ENCODE assay signal across 1 cellular context in genomic region chr6:131729550-131729949, GRCh38.
TF ChIP-seq lines count a peak whose summit lies in the region.

No MANE protein-coding gene starts in this region.

TF ChIP-seq in HepG2, 621 proteins besides CTCF, POLR2A, EP300 and RAD21:
- TF ChIP-seq TCF7 (IDR thresholded peaks at IDR 0.05; ENCODE audit: low read depth) (no peak), NFYB (CRISPR knock-in tag; IDR thresholded peaks at IDR 0.05) (no peak), CEBPG (CRISPR knock-in tag; IDR thresholded peaks at IDR 0.05) (0 out of 2 replicates have a peak, but pooled peaks have one; percentile 23), KLF13 (CRISPR knock-in tag; IDR thresholded peaks at IDR 0.05) (no peak), ZSCAN30 (CRISPR knock-in tag; IDR thresholded peaks at IDR 0.05) (no peak), MTA1 (CRISPR knock-in tag; IDR thresholded peaks at IDR 0.05; ENCODE audit: borderline replicate concordance) (no peak), ZNF616 (CRISPR knock-in tag; IDR thresholded peaks at IDR 0.05; ENCODE audit: low read depth) (no peak)
